Comparison of ENCODE assay signal across 16 cellular contexts in genomic region chr11:75874942-75875341, GRCh38.
"Had no signal": no experiment of that assay in that cellular context is flagged by ENCODE, and none has a peak within 500 bp of the region (broad histone marks: within the 10 kb centered on the region; RNA-seq: fewer than 3 reads in every experiment).

No MANE protein-coding gene starts in this region.

- ATAC-seq: activated CD4-positive, alpha-beta T cell treated with anti-CD3 and anti-CD28 coated beads for 36 hours; activated T-cell treated with anti-CD3 and anti-CD28 coated beads, Interleukin-2, amount 50 U/mL, for 72 hours had no signal

- H3K4me1 ChIP-seq: right atrium auricular region, testis had no signal

- H3K9me3 ChIP-seq: neutrophil, right atrium auricular region, testis had no signal

- H3K27me3 Mint-ChIP-seq: activated CD4-positive, alpha-beta memory T cell treated with anti-CD3 and anti-CD28 coated beads, Interleukin-2, amount 10 ng/mL, durations not matched to agents 7 days and 5 days; activated CD4-positive, alpha-beta T cell treated with anti-CD3 and anti-CD28 coated beads for 36 hours; activated naive CD8-positive, alpha-beta T cell treated with anti-CD3 and anti-CD28 coated beads for 36 hours had no signal

- DNase-seq: activated CD4-positive, alpha-beta memory T cell treated with anti-CD3 and anti-CD28 coated beads, Interleukin-2, amount 10 ng/mL, durations not matched to agents 7 days and 5 days; activated CD4-positive, alpha-beta T cell treated with anti-CD3 and anti-CD28 coated beads for 36 hours; activated gamma-delta T cell treated with Interleukin-2 at 50 U/mL for 16 hours; activated naive CD8-positive, alpha-beta T cell treated with anti-CD3 and anti-CD28 coated beads for 36 hours; activated T-cell treated with anti-CD3 and anti-CD28 coated beads, Interleukin-2, amount 50 U/mL, for 72 hours; anterior cingulate cortex; effector CD4-positive, alpha-beta T cell; foreskin melanocyte; small intestine; T1000; testis had no signal

- H3K4me3 ChIP-seq: right atrium auricular region, testis had no signal

- H3K9me3 Mint-ChIP-seq: activated CD4-positive, alpha-beta memory T cell treated with anti-CD3 and anti-CD28 coated beads, Interleukin-2, amount 10 ng/mL, durations not matched to agents 7 days and 5 days; activated naive CD8-positive, alpha-beta T cell treated with anti-CD3 and anti-CD28 coated beads for 36 hours; activated T-cell treated with anti-CD3 and anti-CD28 coated beads, Interleukin-2, amount 50 U/mL, for 72 hours had no signal

- H3K4me3 Mint-ChIP-seq: activated CD4-positive, alpha-beta memory T cell treated with anti-CD3 and anti-CD28 coated beads, Interleukin-2, amount 10 ng/mL, durations not matched to agents 7 days and 5 days; activated CD4-positive, alpha-beta T cell treated with anti-CD3 and anti-CD28 coated beads for 36 hours; activated naive CD8-positive, alpha-beta T cell treated with anti-CD3 and anti-CD28 coated beads for 36 hours; activated T-cell treated with anti-CD3 and anti-CD28 coated beads, Interleukin-2, amount 50 U/mL, for 72 hours had no signal

- FAIRE-seq: colon, keratinocyte, small intestine had no signal

- H3K36me3 ChIP-seq: neutrophil, right atrium auricular region had no signal

- H3K27ac Mint-ChIP-seq: activated CD4-positive, alpha-beta memory T cell treated with anti-CD3 and anti-CD28 coated beads, Interleukin-2, amount 10 ng/mL, durations not matched to agents 7 days and 5 days; activated CD4-positive, alpha-beta T cell treated with anti-CD3 and anti-CD28 coated beads for 36 hours; activated naive CD8-positive, alpha-beta T cell treated with anti-CD3 and anti-CD28 coated beads for 36 hours; activated T-cell treated with anti-CD3 and anti-CD28 coated beads, Interleukin-2, amount 50 U/mL, for 72 hours had no signal

- H3K27me3 ChIP-seq: neutrophil, right atrium auricular region, testis had no signal

- H3K27ac ChIP-seq: right atrium auricular region, testis, VCaP had no signal
